23 cellular contexts compared by ENCODE assay signal in the genomic region with DNA sequence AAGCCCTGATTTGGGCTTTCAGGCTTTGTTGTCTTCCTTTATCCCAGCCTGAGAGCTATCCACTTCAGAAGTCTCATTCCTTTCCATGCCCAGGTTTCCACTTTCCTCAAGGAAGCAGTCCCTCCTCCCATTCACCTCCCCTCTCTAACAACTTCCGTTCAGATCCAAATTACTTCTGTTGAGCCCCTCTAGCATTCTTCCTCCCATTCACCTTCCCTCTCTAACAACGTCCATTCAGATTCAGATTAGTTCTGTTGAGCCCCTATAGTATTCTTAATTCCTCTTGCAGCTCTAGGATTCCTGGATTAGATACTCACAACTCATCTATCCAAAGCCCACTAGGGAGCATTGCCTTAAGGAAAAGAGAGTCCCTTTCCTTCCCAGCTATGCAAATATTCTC.
DNase-seq lines count a peak whose midpoint lies in the region; ATAC-seq, FAIRE-seq and TF ChIP-seq lines count a peak whose summit lies in the region.
"Had no signal": no experiment of that assay in that cellular context is flagged by ENCODE, and none has a peak within 500 bp of the region (broad histone marks: within the 10 kb centered on the region; RNA-seq: fewer than 3 reads in every experiment).

No MANE protein-coding gene starts in this region.

- H3K79me1 ChIP-seq in H1 (ENCODE audit: low read depth, low read length), result no peaks in the 10 kb centered on the region

- no peak for ATAC-seq in GM18498 (IDR thresholded peaks at IDR 0.05; ENCODE audit: unreplicated experiment)
- ATAC-seq: HCT116, HepG2 had no signal

- peak overlapping the region; percentile 45 for H4K91ac ChIP-seq in H1 (replicated peaks; ENCODE audit: insufficient read length, low read length)

- 22% methylated on average over 2 of the region's 2 CpGs for WGBS in HUES64
- 36% methylated on average over 2 of the region's 2 CpGs; no CpG with 5 or more reads in 1 of the 2 experiments for WGBS in H1 (ENCODE audit: extremely low coverage in 1 of 2, insufficient coverage in 1 of 2, insufficient read length in 1 of 2, insufficient replicate concordance in 2 of 2, low coverage in 1 of 2, low lambda C conversion rate in 2 of 2, missing lambda C conversion rate in 1 of 2), 2 experiments

- H2BK15ac ChIP-seq in H1 (ENCODE audit: low read length), result no peak overlapping the region; the same call in 1 of the 2 replicates

- H3K27ac ChIP-seq in HUES64 (ENCODE audit: low read depth, low read length) (peak overlapping the region; percentile 49), H1 (ENCODE audit: low read depth, low read length) (no peak overlapping the region)
- H3K27ac ChIP-seq: GM23248, HL-60, Peyer's patch had no signal

- no peak overlapping the region for H3K56ac ChIP-seq in H1 (replicated peaks; ENCODE audit: insufficient read length, low read depth, low read length)

- no peak for TF ChIP-seq CTCF in H1 (IDR thresholded peaks at IDR 0.05; ENCODE audit: control extremely low read depth in 1 of 3, insufficient read depth in 1 of 3, low read depth in 1 of 3, low read length in 3 of 3)

- peaks cover 20% of the 10 kb centered on the region for H3K4me1 ChIP-seq in HUES64 (ENCODE audit: insufficient read depth, low read length)
- peaks cover 0 to 9% (median 6%) of the 10 kb centered on the region in 4 experiments; a peak in 5 of 7 replicates for H3K4me1 ChIP-seq in H1 (replicated peaks in 1 of 4; ENCODE audit: control insufficient read depth in 3 of 4, insufficient read depth in 4 of 4, low read length in 3 of 4)
- H3K4me1 ChIP-seq: Peyer's patch had no signal

- H3K23me2 ChIP-seq in H1 (ENCODE audit: low read depth, low read length), result no peaks in the 10 kb centered on the region

- H2BK120ac ChIP-seq in H1 (replicated peaks; ENCODE audit: low read depth, low read length), result no peak overlapping the region

- no peak overlapping the region for H2AK5ac ChIP-seq in H1 (ENCODE audit: low read depth, low read length)

- H3K79me2 ChIP-seq in H1 (ENCODE audit: control insufficient read depth in 1 of 2, insufficient read depth in 2 of 2, low read length in 2 of 2), result no peaks in the 10 kb centered on the region

- H2BK12ac ChIP-seq in H1 (ENCODE audit: low read depth, low read length), result peak overlapping the region; percentile 95

- no peak overlapping the region for H3K4me3 ChIP-seq in HUES64 (ENCODE audit: low read length)
- H3K4me3 ChIP-seq in H1 (ENCODE audit: extremely low read depth in 1 of 4, insufficient read depth in 2 of 4, low read depth in 3 of 4, low read length in 4 of 4), result no peak overlapping the region
- H3K4me3 ChIP-seq: GM23248, Peyer's patch had no signal

- H3K36me3 ChIP-seq in HUES64 (ENCODE audit: insufficient read depth, low read length), result no peaks in the 10 kb centered on the region
- H3K36me3 ChIP-seq in H1 (ENCODE audit: control insufficient read depth in 2 of 4, insufficient read depth in 4 of 4, low read length in 3 of 4), result no peaks in the 10 kb centered on the region
- H3K36me3 ChIP-seq: Peyer's patch had no signal

- no peak overlapping the region for H3K23ac ChIP-seq in H1 (ENCODE audit: insufficient read length)

- CTCF ChIA-PET in H1 (lab: Charles Lee; ENCODE audit: partially characterized antibody), result interaction anchor here (1.0 to 5.1 kb wide), 6 partner anchors 8 to 544 kb away, joined by 3 to 36 read pairs (median 6); no protein-coding TSS in a partner anchor

- FAIRE-seq in H1 (lab: Jason Lieb, UNC), result no peak
- FAIRE-seq: G401.6, HepG2 had no signal

- DNase-seq in H1 (ENCODE audit: low read depth in 1 of 2, low spot score in 2 of 2) (peak in 1 of 2 experiments; percentile 33), iPS-NIHi11 (ENCODE audit: low spot score) (peak; percentile 28), NCI-H1694 treated with DMSO at 0.1 percent for 48 hours (lab: John Stamatoyannopoulos, UW) (no peak), NOMO-1 (lab: John Stamatoyannopoulos, UW; ENCODE audit: unreplicated experiment in 2 of 2) (no peak), dedifferentiated amniotic fluid mesenchymal stem cell (ENCODE audit: extremely low spot score) (no peak)
- DNase-seq: C1 segment of cervical spinal cord; CD4-positive, alpha-beta memory T cell; COR-L47; DMS53; GM23248; Kasumi-1; NCI-H2081; NCI-H2227 treated with DMSO at 0.1 percent for 48 hours; NCI-H526 treated with DMSO at 0.1 percent for 48 hours; OCI-M1; Peyer's patch; SHP77 treated with DMSO at 0.1 percent for 48 hours had no signal

- H3K9me3 ChIP-seq in HUES64 (ENCODE audit: insufficient read depth, low read depth, low read length), result no peaks in the 10 kb centered on the region
- no peaks in the 10 kb centered on the region for H3K9me3 ChIP-seq in H1 (ENCODE audit: insufficient read depth in 2 of 2, low read depth in 1 of 2, low read length in 1 of 2)
- H3K9me3 ChIP-seq: Peyer's patch had no signal

- H3K14ac ChIP-seq in H1 (ENCODE audit: insufficient read length), result no peak overlapping the region

- no peak for TF ChIP-seq EP300 in H1 (IDR thresholded peaks at IDR 0.05; ENCODE audit: borderline replicate concordance in 1 of 2, low read depth in 2 of 2, low read length in 2 of 2)

- no peak overlapping the region for H3K4ac ChIP-seq in H1 (replicated peaks; ENCODE audit: insufficient read length, low read depth, low read length)

- peak overlapping the region; percentile 85; the same call in 1 of the 2 replicates for H2AFZ ChIP-seq in H1 (ENCODE audit: low read length)
- H2AFZ ChIP-seq: GM23248 had no signal

- H3K4me2 ChIP-seq in H1 (ENCODE audit: insufficient read depth in 1 of 2, low read depth in 2 of 2, low read length in 2 of 2), result 0 out of 4 replicates have a peak overlapping the region, but pooled peaks of 1 of the 2 experiments have one; percentile 10

- peak overlapping the region; percentile 29; the same call in 1 of the 2 replicates for H2BK20ac ChIP-seq in H1 (ENCODE audit: low read length)

- H4K20me1 ChIP-seq in H1 (replicated peaks in 1 of 2; ENCODE audit: control insufficient read depth in 1 of 2, insufficient read depth in 2 of 2, low read length in 2 of 2), result no peaks in the 10 kb centered on the region

- TF ChIP-seq RAD21 in H1 (IDR thresholded peaks at IDR 0.05 in 1 of 2, conservative IDR thresholded peaks at IDR 0.05 in 1 of 2; ENCODE audit: low read depth in 2 of 2, low read length in 2 of 2), result no peak

- no peaks in the 10 kb centered on the region for H3K27me3 ChIP-seq in HUES64 (ENCODE audit: insufficient read depth, low read length)
- no peaks in the 10 kb centered on the region for H3K27me3 ChIP-seq in H1 (replicated peaks in 1 of 4; ENCODE audit: control insufficient read depth in 3 of 4, extremely low read depth in 1 of 4, insufficient read depth in 3 of 4, low read length in 3 of 4)
- H3K27me3 ChIP-seq: Peyer's patch had no signal

- peak overlapping the region; percentile 46; the same call in 1 of the 2 replicates for H2BK5ac ChIP-seq in H1 (ENCODE audit: low read depth, low read length)

- H3K9ac ChIP-seq in HUES64 (ENCODE audit: low read depth, low read length), result no peak overlapping the region
- H3K9ac ChIP-seq in H1 (replicated peaks in 1 of 4; ENCODE audit: extremely low read depth in 1 of 4, low read depth in 3 of 4, low read length in 3 of 4), result no peak overlapping the region
- H3K9ac ChIP-seq: GM23248 had no signal

- no peak overlapping the region for H4K8ac ChIP-seq in H1 (ENCODE audit: extremely low read depth, insufficient read depth, low read length)

- POLR2A ChIA-PET in H1 (lab: Charles Lee; ENCODE audit: partially characterized antibody), result no interaction called here

- peak overlapping the region; percentile 85; the same call in 1 of the 2 replicates for H3K18ac ChIP-seq in H1 (ENCODE audit: extremely low read depth, low read length)

- no peak overlapping the region for H4K5ac ChIP-seq in H1 (ENCODE audit: insufficient read length, low read depth, low read length)

- no peak for TF ChIP-seq POLR2A in H1 (IDR thresholded peaks at IDR 0.05; ENCODE audit: control extremely low read depth in 1 of 2, low read depth in 2 of 2, low read length in 2 of 2)

TF ChIP-seq in H1, 55 proteins besides CTCF, POLR2A, EP300 and RAD21:
- TF ChIP-seq NRF1 (IDR thresholded peaks at IDR 0.05; ENCODE audit: low read depth, low read length), result no peak
- no peak for TF ChIP-seq TAF7 (optimal IDR thresholded peaks at IDR 0.05; ENCODE audit: borderline replicate concordance, low read depth, low read length)
- no peak for TF ChIP-seq RFX5 (IDR thresholded peaks at IDR 0.05; ENCODE audit: borderline replicate concordance, low read depth, low read length)
- TF ChIP-seq SRF (IDR thresholded peaks at IDR 0.05; ENCODE audit: low read depth, low read length), result no peak
- TF ChIP-seq, protein P1, sequence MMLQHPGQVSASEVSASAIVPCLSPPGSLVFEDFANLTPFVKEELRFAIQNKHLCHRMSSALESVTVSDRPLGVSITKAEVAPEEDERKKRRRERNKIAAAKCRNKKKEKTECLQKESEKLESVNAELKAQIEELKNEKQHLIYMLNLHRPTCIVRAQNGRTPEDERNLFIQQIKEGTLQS (IDR thresholded peaks at IDR 0.05; ENCODE audit: insufficient read depth, low read depth, low read length), result no peak
- TF ChIP-seq CBX8 (IDR thresholded peaks at IDR 0.05; ENCODE audit: borderline replicate concordance, low read depth, low read length), result no peak
- no peak for TF ChIP-seq JUN (IDR thresholded peaks at IDR 0.05; ENCODE audit: low read depth, low read length)
- no peak for TF ChIP-seq KDM5A (IDR thresholded peaks at IDR 0.05; ENCODE audit: low read length)
- TF ChIP-seq CTBP2 (IDR thresholded peaks at IDR 0.05; ENCODE audit: borderline replicate concordance, insufficient read depth, insufficient read length, low read length), result no peak
TF ChIP-seq in H1: peak in this region for 0.
